Comparison of ENCODE assay signal across 1 cellular context in the genomic region with DNA sequence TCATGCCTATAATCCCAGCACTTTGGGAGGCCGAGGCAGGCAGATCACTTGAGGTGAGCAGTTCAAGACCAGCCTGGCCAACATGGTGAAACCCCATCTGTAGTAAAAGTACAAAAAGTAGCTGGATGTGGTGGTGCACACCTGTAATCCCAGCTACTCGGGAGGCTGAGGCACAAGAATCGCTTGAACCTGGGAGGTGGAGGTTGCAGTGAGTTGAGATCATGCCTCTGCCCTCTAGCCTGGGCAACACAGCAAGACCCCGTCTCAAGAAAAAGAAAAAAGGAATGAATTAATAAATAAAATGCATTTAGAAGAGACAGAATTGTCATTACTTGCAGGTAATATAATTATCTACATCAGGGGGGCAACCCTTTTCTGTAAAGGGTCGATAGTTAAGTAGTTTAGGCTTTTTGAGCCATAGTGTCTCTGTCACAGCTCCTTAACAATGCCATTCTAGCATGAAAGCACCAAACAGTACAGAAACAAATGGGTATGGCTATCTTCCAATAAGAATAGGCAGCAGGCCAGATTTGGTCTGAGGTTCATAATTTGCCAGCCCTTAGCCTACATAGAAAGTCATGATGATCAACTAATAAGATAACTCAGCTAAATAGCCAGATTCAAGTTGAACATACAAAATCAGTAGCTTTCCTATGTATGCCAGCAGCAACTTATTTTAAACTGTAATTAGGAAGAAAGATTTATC.
TF ChIP-seq lines count a peak whose summit lies in the region.

No MANE protein-coding gene starts in this region.

TF ChIP-seq in SK-N-SH treated with all-trans-retinoic acid at 6 μM for 48 hours, 23 proteins besides CTCF, POLR2A, EP300 and RAD21 (continued from another document):
- TF ChIP-seq, protein P1, sequence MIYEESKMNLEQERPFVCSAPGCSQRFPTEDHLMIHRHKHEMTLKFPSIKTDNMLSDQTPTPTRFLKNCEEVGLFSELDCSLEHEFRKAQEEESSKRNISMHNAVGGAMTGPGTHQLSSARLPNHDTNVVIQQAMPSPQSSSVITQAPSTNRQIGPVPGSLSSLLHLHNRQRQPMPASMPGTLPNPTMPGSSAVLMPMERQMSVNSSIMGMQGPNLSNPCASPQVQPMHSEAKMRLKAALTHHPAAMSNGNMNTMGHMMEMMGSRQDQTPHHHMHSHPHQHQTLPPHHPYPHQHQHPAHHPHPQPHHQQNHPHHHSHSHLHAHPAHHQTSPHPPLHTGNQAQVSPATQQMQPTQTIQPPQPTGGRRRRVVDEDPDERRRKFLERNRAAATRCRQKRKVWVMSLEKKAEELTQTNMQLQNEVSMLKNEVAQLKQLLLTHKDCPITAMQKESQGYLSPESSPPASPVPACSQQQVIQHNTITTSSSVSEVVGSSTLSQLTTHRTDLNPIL (CRISPR knock-in tag; IDR thresholded peaks at IDR 0.05; ENCODE audit: low read depth), result no peak
- TF ChIP-seq RARB (CRISPR knock-in tag; IDR thresholded peaks at IDR 0.05) (no peak), ZNF70 (CRISPR knock-in tag; IDR thresholded peaks at IDR 0.05) (no peak), TOX (CRISPR knock-in tag; IDR thresholded peaks at IDR 0.05; ENCODE audit: borderline replicate concordance) (no peak)
